35 cellular contexts compared by ENCODE assay signal in the genomic region with DNA sequence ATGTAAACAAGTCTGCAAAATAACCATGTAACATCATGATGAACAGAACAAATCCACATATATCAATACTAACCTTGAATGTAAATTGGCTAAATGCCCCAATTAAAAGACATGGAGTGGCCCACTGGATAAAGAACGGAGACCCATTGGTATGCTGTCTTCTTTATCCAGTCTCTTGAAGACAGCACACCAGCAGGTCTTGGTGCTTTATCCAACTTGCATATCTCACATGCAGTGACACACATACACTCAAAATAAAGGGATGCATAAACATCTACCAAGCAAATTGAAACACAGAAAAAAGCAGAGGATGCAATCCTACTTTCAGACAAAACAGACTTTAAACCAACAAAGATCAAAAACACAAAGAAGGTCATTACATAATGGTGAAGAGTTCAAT.
"Had no signal": no experiment of that assay in that cellular context is flagged by ENCODE, and none has a peak within 500 bp of the region (broad histone marks: within the 10 kb centered on the region; RNA-seq: fewer than 3 reads in every experiment).

No MANE protein-coding gene starts in this region.

- H3K4me3 ChIP-seq: MG63 had no signal

- H3K27me3 ChIP-seq: MG63 had no signal

- DNase-seq: Karpas-422, Kasumi-1, MG63, MM.1S, MV-4-11, NCI-H1048, NCI-H1092, NCI-H1092 treated with DMSO at 0.1 percent for 48 hours, NCI-H1105, NCI-H1105 treated with DMSO at 0.1 percent for 48 hours, NCI-H1417, NCI-H1417 treated with DMSO at 0.1 percent for 48 hours, NCI-H1436, NCI-H1436 treated with DMSO at 0.1 percent for 48 hours, NCI-H146, NCI-H1694, NCI-H1694 treated with DMSO at 0.1 percent for 48 hours, NCI-H187, NCI-H187 treated with DMSO at 0.1 percent for 48 hours, NCI-H1930, NCI-H2029, NCI-H2029 treated with DMSO at 0.1 percent for 48 hours, NCI-H2081, NCI-H2081 treated with DMSO at 0.1 percent for 48 hours, NCI-H2107, NCI-H2171, NCI-H2171 treated with DMSO at 0.1 percent for 48 hours, NCI-H2227 treated with DMSO at 0.1 percent for 48 hours, NCI-H226, NCI-H345, NCI-H446, NCI-H446 treated with DMSO at 0.1 percent for 48 hours, NCI-H510A, NCI-H510A treated with DMSO at 0.1 percent for 48 hours, NCI-H524 had no signal

- H3K36me3 ChIP-seq: MG63 had no signal
